Comparison of ENCODE assay signal across 12 cellular contexts in genomic region chr16:59878479-59878878, GRCh38.
A peak's percentile ranks its signal among the peaks of the same experiment; 100 is the strongest.
DNase-seq lines count a peak whose midpoint lies in the region; TF ChIP-seq lines count a peak whose summit lies in the region.
"Had no signal": no experiment of that assay in that cellular context is flagged by ENCODE, and none has a peak within 500 bp of the region (broad histone marks: within the 10 kb centered on the region; RNA-seq: fewer than 3 reads in every experiment).

No MANE protein-coding gene starts in this region.

- no peaks in the 10 kb centered on the region for H3K27me3 ChIP-seq in tibial nerve

- no peak for TF ChIP-seq EP300 in tibial nerve (IDR thresholded peaks at IDR 0.05)

- no peak for TF ChIP-seq CTCF in tibial nerve (IDR thresholded peaks at IDR 0.05)

- H3K36me3 ChIP-seq in tibial nerve = no peaks in the 10 kb centered on the region

- no peak overlapping the region for H3K4me3 ChIP-seq in tibial nerve

- H3K4me1 ChIP-seq in tibial nerve = no peaks in the 10 kb centered on the region

- peak; percentile 28 for DNase-seq in DMS 273 treated with DMSO at 0.1 percent for 48 hours (lab: John Stamatoyannopoulos, UW)
- DNase-seq in HT1080 (ENCODE audit: low read depth) = peak; percentile 77
- DNase-seq in astrocyte of the hippocampus (ENCODE audit: low read depth, low spot score) = peak; percentile 85
- DNase-seq in myocyte (ENCODE audit: low read depth) = peak; percentile 17
- DNase-seq in tibial nerve (ENCODE audit: low spot score in 2 of 2) = no peak
- DNase-seq in activated gamma-delta T cell treated with Interleukin-2 at 50 U/mL for 16 hours = no peak
- no peak for DNase-seq in cerebellar cortex (ENCODE audit: low spot score)
- DNase-seq in posterior vena cava (ENCODE audit: low spot score) = no peak
- DNase-seq: activated CD4-positive, alpha-beta T cell treated with anti-CD3 and anti-CD28 coated beads, Interleukin-2, amount 10 ng/mL, durations not matched to agents 7 days and 5 days; CD4-positive, alpha-beta memory T cell; NCI-H774; posterior cingulate gyrus had no signal

- WGBS in tibial nerve, 2 donors = 42 to 47% methylated on average over 3 of the region's 3 CpGs

- no peak for TF ChIP-seq POLR2A in tibial nerve (IDR thresholded peaks at IDR 0.05)

- intact Hi-C loops in posterior vena cava (cut with DNase I) = no loop called here

- H3K9me3 ChIP-seq in tibial nerve = no peaks in the 10 kb centered on the region

- H3K27ac ChIP-seq in tibial nerve = no peak overlapping the region

Comparison
In these comparisons a context has a peak if more than half of its experiments do, and no peak if none do; other contexts are left out.
1. DNase-seq: peak in DMS 273 treated with DMSO at 0.1 percent for 48 hours (single experiment), HT1080 (single experiment), astrocyte of the hippocampus (single experiment) and myocyte (single experiment); none in tibial nerve (0 of 2), activated gamma-delta T cell treated with Interleukin-2 at 50 U/mL for 16 hours (single experiment), cerebellar cortex (single experiment) and posterior vena cava (single experiment).